Comparison of ENCODE assay signal across 13 cellular contexts in the genomic region with DNA sequence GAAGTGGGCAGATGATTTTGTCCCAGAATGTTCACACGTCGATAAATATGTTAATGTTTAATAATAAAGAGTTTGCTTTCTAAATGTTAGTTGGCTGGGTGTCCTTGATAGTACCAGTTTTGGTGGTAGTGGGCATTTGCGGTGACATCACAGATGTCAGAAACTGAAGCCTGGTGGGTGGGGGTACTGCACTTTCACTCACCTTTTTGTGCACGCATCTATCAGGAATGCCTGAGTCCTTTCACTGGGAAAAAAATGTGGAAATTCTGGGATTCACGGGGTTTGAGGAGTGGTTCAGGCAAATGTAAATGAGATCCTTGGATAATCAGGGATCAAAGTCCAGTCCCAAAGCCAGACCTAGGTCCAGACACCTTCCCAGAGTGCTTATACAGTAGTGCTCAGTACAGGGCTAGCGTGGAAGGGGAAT. TPM values are rescaled to one million over a fixed set of nuclear protein-coding genes. Genes with fewer than 3 reads are reported as not detected.
DNase-seq lines count a peak whose midpoint lies in the region; ATAC-seq, FAIRE-seq and TF ChIP-seq lines count a peak whose summit lies in the region.
"Had no signal": no experiment of that assay in that cellular context is flagged by ENCODE, and none has a peak within 500 bp of the region (broad histone marks: within the 10 kb centered on the region; RNA-seq: fewer than 3 reads in every experiment).

No MANE protein-coding gene starts in this region.

- no peaks in the 10 kb centered on the region for H3K36me3 ChIP-seq in astrocyte (ENCODE audit: insufficient read depth, low read length)
- H3K36me3 ChIP-seq in skeletal muscle tissue (ENCODE audit: control insufficient read depth in 3 of 3, insufficient read depth in 3 of 3, low read length in 3 of 3), result no peaks in the 10 kb centered on the region

- peaks cover 2% of the 10 kb centered on the region for H3K9me3 Mint-ChIP-seq in Calu3 (ENCODE audit: low read depth, unreplicated experiment)
- H3K9me3 Mint-ChIP-seq in astrocyte (ENCODE audit: unreplicated experiment), result peaks cover 10% of the 10 kb centered on the region

- H3K27ac Mint-ChIP-seq in Calu3 (ENCODE audit: unreplicated experiment), result no peak overlapping the region
- H3K27ac Mint-ChIP-seq in astrocyte (ENCODE audit: unreplicated experiment), result peak overlapping the region; percentile 15
- H3K27ac Mint-ChIP-seq: activated naive CD8-positive, alpha-beta T cell treated with anti-CD3 and anti-CD28 coated beads, Interleukin-2, amount 10 ng/mL, durations not matched to agents 7 days and 5 days had no signal

- ATAC-seq in GM19452 (IDR thresholded peaks at IDR 0.05; ENCODE audit: unreplicated experiment), result no peak
- ATAC-seq: GM12878 had no signal

- H3K27ac ChIP-seq in astrocyte (ENCODE audit: low read depth, low read length) (no peak overlapping the region), skeletal muscle tissue (ENCODE audit: low read depth, low read length) (no peak overlapping the region)

- no peak overlapping the region for H2AFZ ChIP-seq in astrocyte (ENCODE audit: low read depth, low read length)

- H3K4me1 ChIP-seq in astrocyte (ENCODE audit: insufficient read depth, low read length) (peaks cover 32% of the 10 kb centered on the region), skeletal muscle tissue (ENCODE audit: control insufficient read depth in 3 of 3, insufficient read depth in 3 of 3, low read length in 3 of 3) (peaks cover 20 to 33% (median 26%) of the 10 kb centered on the region in 3 donors)

- TF ChIP-seq CTCF in Calu3 (IDR thresholded peaks at IDR 0.05; ENCODE audit: unreplicated experiment), result no peak
- no peak for TF ChIP-seq CTCF in astrocyte (IDR thresholded peaks at IDR 0.05; ENCODE audit: insufficient read depth, low read depth, low read length)
- TF ChIP-seq CTCF in foreskin fibroblast (IDR thresholded peaks at IDR 0.05; ENCODE audit: low read depth, low read length), result no peak

- CTCF ChIA-PET in Calu3 (lab: Charles Lee), result interaction anchor here (1.6 kb wide), 1 partner anchor 238 kb away, joined by 3 read pairs; no protein-coding TSS in a partner anchor

- peaks cover 4% of the 10 kb centered on the region for H4K20me1 ChIP-seq in astrocyte (ENCODE audit: insufficient read depth, low read length)

- FAIRE-seq in astrocyte (lab: Jason Lieb, UNC) (no peak), GM19239 (lab: Jason Lieb, UNC) (no peak)
- FAIRE-seq: frontal cortex, GM12878 had no signal

- H3K4me3 Mint-ChIP-seq in Calu3 (ENCODE audit: low read depth, unreplicated experiment) (peak overlapping the region; percentile 95), astrocyte (ENCODE audit: unreplicated experiment) (peak overlapping the region; percentile 89)

- H3K4me1 Mint-ChIP-seq in Calu3 (ENCODE audit: low read depth, unreplicated experiment) (peaks cover 43% of the 10 kb centered on the region), astrocyte (ENCODE audit: low read depth, unreplicated experiment) (peaks cover 3% of the 10 kb centered on the region)

- H3K9ac ChIP-seq in astrocyte (ENCODE audit: low read length) (no peak overlapping the region), skeletal muscle tissue (ENCODE audit: low read depth in 1 of 3, low read length in 3 of 3) (peak overlapping the region; percentile 87 to 92 (median 87))

- H3K27me3 ChIP-seq in astrocyte (ENCODE audit: insufficient read depth, low read length) (peaks cover 60% of the 10 kb centered on the region), skeletal muscle tissue (ENCODE audit: control insufficient read depth in 3 of 3, insufficient read depth in 3 of 3, low read length in 3 of 3) (peaks cover 0 to 5% (median 0%) of the 10 kb centered on the region in 3 donors)

- H3K4me3 ChIP-seq in astrocyte (ENCODE audit: insufficient read depth, low read depth, low read length) (no peak overlapping the region), foreskin fibroblast (ENCODE audit: low read depth in 1 of 2, low read length in 2 of 2) (peak overlapping the region; percentile 86 to 89), skeletal muscle tissue (ENCODE audit: low read length in 3 of 3) (peak overlapping the region; percentile 84 to 91 (median 84))
- H3K4me3 ChIP-seq: GM12878 had no signal

- H3K9me3 ChIP-seq in astrocyte (ENCODE audit: insufficient read depth, low read depth, low read length), result no peaks in the 10 kb centered on the region
- H3K9me3 ChIP-seq in skeletal muscle tissue (ENCODE audit: control insufficient read depth in 3 of 3, low read length in 3 of 3), result no peaks in the 10 kb centered on the region

- intact Hi-C loops in Calu3 (cut with micrococcal nuclease; ENCODE audit: unreplicated experiment), result no loop called here

- H3K36me3 Mint-ChIP-seq in Calu3 (ENCODE audit: insufficient read depth, unreplicated experiment) (peaks cover 29% of the 10 kb centered on the region), astrocyte (ENCODE audit: low read depth, unreplicated experiment) (peaks cover 2% of the 10 kb centered on the region)

- no peak overlapping the region for H3K4me2 ChIP-seq in astrocyte (ENCODE audit: low read length)

- DNase-seq in Calu3 (no peak), astrocyte (ENCODE audit: low read depth) (no peak), foreskin fibroblast (no peak), GM19239 (ENCODE audit: insufficient read length, low spot score) (no peak), NCI-H82 (lab: John Stamatoyannopoulos, UW) (no peak), NOMO-1 treated with DMSO at 0.1 percent for 48 hours (lab: John Stamatoyannopoulos, UW; ENCODE audit: unreplicated experiment) (no peak)
- DNase-seq: activated CD4-positive, alpha-beta T cell treated with anti-CD3 and anti-CD28 coated beads, Interleukin-2, amount 50 U/mL, for 4 hours; activated naive CD8-positive, alpha-beta T cell treated with anti-CD3 and anti-CD28 coated beads, Interleukin-2, amount 10 ng/mL, durations not matched to agents 7 days and 5 days; COR-L47 had no signal

- no peaks in the 10 kb centered on the region for H3K79me2 ChIP-seq in astrocyte (ENCODE audit: insufficient read depth, low read length)

- no peaks in the 10 kb centered on the region for H3K27me3 Mint-ChIP-seq in Calu3 (ENCODE audit: unreplicated experiment)
- H3K27me3 Mint-ChIP-seq in astrocyte (ENCODE audit: low read depth, unreplicated experiment), result peaks cover 66% of the 10 kb centered on the region

- BruUV-seq in Calu3 (replicated peaks; lab: Mats Ljungman, UMichigan), result no TSS peak

RNA-seq across cellular contexts. Expression of a gene that starts 3.2 kb away (rescaled TPM):
- total RNA-seq in Calu3 (2022), result 18.5 and 28.1 TPM in 2 replicates
- total RNA-seq in astrocyte, result 42.8 and 42.9 TPM in 2 replicates
- total RNA-seq in skeletal muscle tissue, result 13.6 TPM
